1 cellular context compared by ENCODE assay signal in genomic region chr1:153659175-153659534, GRCh38.
TF ChIP-seq lines count a peak whose summit lies in the region.

No MANE protein-coding gene starts in this region.

TF ChIP-seq in GM12878, 131 proteins besides CTCF, POLR2A, EP300 and RAD21:
- TF ChIP-seq ELK1 (IDR thresholded peaks at IDR 0.05; ENCODE audit: low read depth, low read length) (no peak), EED (IDR thresholded peaks at IDR 0.05; ENCODE audit: low read depth) (no peak), ZZZ3 (IDR thresholded peaks at IDR 0.05; ENCODE audit: control insufficient read depth, insufficient read length, low read depth) (no peak), BCLAF1 (IDR thresholded peaks at IDR 0.05) (no peak), FOXK2 (IDR thresholded peaks at IDR 0.05) (no peak), MYC (IDR thresholded peaks at IDR 0.05; ENCODE audit: insufficient read depth, insufficient read length, insufficient replicate concordance, low read length, severe bottlenecking) (no peak), MYB (IDR thresholded peaks at IDR 0.05; ENCODE audit: borderline replicate concordance, low read depth, low read length) (no peak), FOXM1 (IDR thresholded peaks at IDR 0.05; ENCODE audit: low read depth, low read length) (no peak), IRF3 (IDR thresholded peaks at IDR 0.05) (no peak), POLR2AphosphoS5 (IDR thresholded peaks at IDR 0.05; ENCODE audit: low read length) (no peak), NFYA (IDR thresholded peaks at IDR 0.05; ENCODE audit: borderline replicate concordance, low read depth, low read length) (no peak), NR2F1 (conservative IDR thresholded peaks at IDR 0.05) (no peak)
TF ChIP-seq in GM12878: peak in this region for 0.
